21 cellular contexts compared by ENCODE assay signal in genomic region chr1:228733576-228733975, GRCh38. TPM values are rescaled to one million over a fixed set of nuclear protein-coding genes. Genes with fewer than 3 reads are reported as not detected.
DNase-seq lines count a peak whose midpoint lies in the region; ATAC-seq and TF ChIP-seq lines count a peak whose summit lies in the region.
"Had no signal": no experiment of that assay in that cellular context is flagged by ENCODE, and none has a peak within 500 bp of the region (broad histone marks: within the 10 kb centered on the region; RNA-seq: fewer than 3 reads in every experiment).

No MANE protein-coding gene starts in this region.

- H2AK5ac ChIP-seq in mesenchymal stem cell (ENCODE audit: low read length, severe bottlenecking) = no peak overlapping the region

- no peak for DNase-seq in CD4-positive, alpha-beta T cell
- DNase-seq in mesenchymal stem cell (no peak), neural crest cell (ENCODE audit: low read depth, low spot score) (no peak), dedifferentiated amniotic fluid mesenchymal stem cell (ENCODE audit: extremely low spot score) (no peak)
- DNase-seq: 8988T; ACHN; BE2C; C1 segment of cervical spinal cord; CD4-positive, alpha-beta memory T cell; CD8-positive, alpha-beta memory T cell; COR-L47; DMS 273 treated with DMSO at 0.1 percent for 48 hours; DMS153; DMS79; DND-41; EL; GDM1 had no signal

- peak overlapping the region; percentile 91 for H3K4me3 Mint-ChIP-seq in CD4-positive, alpha-beta T cell
- peak overlapping the region; percentile 81 for H3K4me3 Mint-ChIP-seq in neural crest cell

- H3K4me1 ChIP-seq in mesenchymal stem cell (ENCODE audit: control insufficient read depth, insufficient read depth, low read depth, low read length) = peaks cover 10% of the 10 kb centered on the region

- H4K8ac ChIP-seq in mesenchymal stem cell (ENCODE audit: low read length) = peak overlapping the region; percentile 46

- H2BK12ac ChIP-seq in mesenchymal stem cell (ENCODE audit: low read length in 2 of 2) = peak overlapping the region in 1 of 2 experiments; percentile 15

- CTCF ChIA-PET in CD4-positive, alpha-beta T cell (lab: Charles Lee) = no interaction called here

- H3K27ac Mint-ChIP-seq in CD4-positive, alpha-beta T cell = no peak overlapping the region
- no peak overlapping the region for H3K27ac Mint-ChIP-seq in neural crest cell (ENCODE audit: unreplicated experiment)

- no peak overlapping the region for H2BK15ac ChIP-seq in mesenchymal stem cell (ENCODE audit: low read depth, poor library complexity, severe bottlenecking)

- no peaks in the 10 kb centered on the region for H3K36me3 Mint-ChIP-seq in CD4-positive, alpha-beta T cell (ENCODE audit: low read depth)
- H3K36me3 Mint-ChIP-seq in neural crest cell (ENCODE audit: low read depth) = peaks cover 2% of the 10 kb centered on the region

- H2BK5ac ChIP-seq in mesenchymal stem cell (ENCODE audit: low read depth, low read length, poor library complexity, severe bottlenecking) = no peak overlapping the region

- H3K79me1 ChIP-seq in mesenchymal stem cell (replicated peaks; ENCODE audit: low read length, poor library complexity, severe bottlenecking) = no peaks in the 10 kb centered on the region

- no peaks in the 10 kb centered on the region for H3K9me3 Mint-ChIP-seq in CD4-positive, alpha-beta T cell
- no peaks in the 10 kb centered on the region for H3K9me3 Mint-ChIP-seq in neural crest cell
- H3K9me3 Mint-ChIP-seq: CD4-positive, alpha-beta memory T cell; CD8-positive, alpha-beta memory T cell had no signal

- POLR2A ChIA-PET in CD4-positive, alpha-beta T cell (lab: Charles Lee) = no interaction called here

- no peak overlapping the region for H3K18ac ChIP-seq in mesenchymal stem cell (ENCODE audit: low read depth in 1 of 2, low read length in 2 of 2)

- H3K4ac ChIP-seq in mesenchymal stem cell (ENCODE audit: low read depth in 1 of 2, low read length in 2 of 2) = no peak overlapping the region

- H3K4me1 Mint-ChIP-seq in CD4-positive, alpha-beta T cell (ENCODE audit: low read depth) = peaks cover 25% of the 10 kb centered on the region
- H3K4me1 Mint-ChIP-seq in neural crest cell = peaks cover 26% of the 10 kb centered on the region

- no peak overlapping the region for H4K91ac ChIP-seq in mesenchymal stem cell (ENCODE audit: low read length)

- H3K23ac ChIP-seq in mesenchymal stem cell (ENCODE audit: low read length in 2 of 2) = no peak overlapping the region

- peaks cover 13% of the 10 kb centered on the region for H3K27me3 Mint-ChIP-seq in CD4-positive, alpha-beta T cell
- peaks cover 33% of the 10 kb centered on the region for H3K27me3 Mint-ChIP-seq in neural crest cell (ENCODE audit: low read depth)

- 100% methylated on average over 1 of the region's 4 CpGs for WGBS in mesenchymal stem cell

- peaks cover 0 to 2% of the 10 kb centered on the region in 2 experiments for H3K36me3 ChIP-seq in mesenchymal stem cell (ENCODE audit: control insufficient read depth in 1 of 2, insufficient read depth in 2 of 2, low read depth in 1 of 2, low read length in 2 of 2)
- H3K36me3 ChIP-seq: BLaER1 had no signal

- TF ChIP-seq CTCF in CD4-positive, alpha-beta T cell (IDR thresholded peaks at IDR 0.05) = no peak
- no peak for TF ChIP-seq CTCF in neural crest cell (conservative IDR thresholded peaks at IDR 0.05)

- no peaks in the 10 kb centered on the region for H3K27me3 ChIP-seq in CD4-positive, alpha-beta T cell (ENCODE audit: control insufficient read depth, insufficient read depth, low read length)
- H3K27me3 ChIP-seq in mesenchymal stem cell (ENCODE audit: control insufficient read depth in 1 of 2, insufficient read depth in 1 of 2, low read length in 2 of 2) = peaks cover 9 to 47% of the 10 kb centered on the region in 2 experiments

- no peak overlapping the region for H3K9ac ChIP-seq in mesenchymal stem cell (ENCODE audit: low read length)
- H3K9ac ChIP-seq: BLaER1 had no signal

- intact Hi-C loops in CD4-positive, alpha-beta T cell (cut with DNase I, micrococcal nuclease) = loop anchor here in 1 of 2 experiments (5.0 kb wide), 1 partner anchor 754 kb away; no protein-coding TSS in a partner anchor

- H2AFZ ChIP-seq in mesenchymal stem cell (ENCODE audit: low read depth, low read length) = no peak overlapping the region

- no peak overlapping the region for H2BK120ac ChIP-seq in mesenchymal stem cell (ENCODE audit: low read depth, low read length)

- no peaks in the 10 kb centered on the region for H3K9me3 ChIP-seq in CD4-positive, alpha-beta T cell (ENCODE audit: control insufficient read depth, low read length)
- H3K9me3 ChIP-seq in mesenchymal stem cell (ENCODE audit: control insufficient read depth, low read length) = no peaks in the 10 kb centered on the region
- H3K9me3 ChIP-seq: BE2C, BLaER1 had no signal

- H3K4me3 ChIP-seq in mesenchymal stem cell (ENCODE audit: insufficient read depth in 1 of 2, low read depth in 1 of 2, low read length in 2 of 2) = no peak overlapping the region
- H3K4me3 ChIP-seq: BLaER1, GM12878 had no signal

- no peak for ATAC-seq in CD4-positive, alpha-beta T cell (ENCODE audit: poor library complexity)
- ATAC-seq in GM21619 (IDR thresholded peaks at IDR 0.05; ENCODE audit: unreplicated experiment) (no peak), GM21367 (IDR thresholded peaks at IDR 0.05; ENCODE audit: unreplicated experiment) (no peak)
- ATAC-seq: GM12878 had no signal

- H3K27ac ChIP-seq in CD4-positive, alpha-beta T cell (ENCODE audit: low read depth, low read length) = no peak overlapping the region
- H3K27ac ChIP-seq in mesenchymal stem cell (ENCODE audit: low read length, poor library complexity, severe bottlenecking) = no peak overlapping the region
- H3K27ac ChIP-seq: BLaER1 had no signal

- no peak overlapping the region for H3K14ac ChIP-seq in mesenchymal stem cell (ENCODE audit: low read length in 2 of 2)

- no peak overlapping the region for H3K4me2 ChIP-seq in mesenchymal stem cell (ENCODE audit: low read length, poor library complexity, severe bottlenecking)
- H3K4me2 ChIP-seq: BLaER1 had no signal

RNA-seq across cellular contexts. Expression of gene RHOU, which starts 1.7 kb away (rescaled TPM):
- 1 to 10 TPM; 1.2 TPM for total RNA-seq in CD4-positive, alpha-beta T cell
- polyA plus RNA-seq in mesenchymal stem cell (2013, experiment 1 of 2) = 7.9 TPM
- 7.8 TPM for polyA plus RNA-seq in mesenchymal stem cell (2013, experiment 2 of 2)
- 20.1 and 20.5 TPM in 2 replicates for total RNA-seq in neural crest cell
- total RNA-seq: GM12878 had no signal
- polyA plus RNA-seq: GM12878 had no signal
